In the genomic region with DNA sequence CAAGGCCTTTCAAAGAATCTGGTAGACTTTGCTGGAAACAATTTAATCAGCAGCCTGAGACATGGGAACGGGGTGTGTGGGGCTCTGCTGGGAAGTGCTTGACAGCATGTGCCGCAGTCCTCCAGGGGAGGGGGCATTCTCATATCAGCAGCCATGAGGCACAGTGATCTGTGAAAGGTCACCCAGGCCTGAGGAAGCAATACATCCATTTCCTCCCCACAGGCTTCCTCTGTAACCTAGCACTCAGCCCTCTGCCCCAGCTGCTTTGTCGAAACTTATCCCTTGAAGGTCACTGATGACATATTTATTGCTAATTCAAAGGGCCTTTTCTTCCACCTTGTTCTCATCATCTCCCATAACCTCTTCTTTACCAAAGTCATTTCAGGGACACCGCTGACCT, we compare ENCODE assay signal across 14 cellular contexts.
DNase-seq lines count a peak whose midpoint lies in the region; ATAC-seq and TF ChIP-seq lines count a peak whose summit lies in the region.
"Had no signal": no experiment of that assay in that cellular context is flagged by ENCODE, and none has a peak within 500 bp of the region (broad histone marks: within the 10 kb centered on the region; RNA-seq: fewer than 3 reads in every experiment).

No MANE protein-coding gene starts in this region.

- TF ChIP-seq POLR2A in tibial nerve (IDR thresholded peaks at IDR 0.05) = no peak

- TF ChIP-seq EP300 in tibial nerve (IDR thresholded peaks at IDR 0.05) = no peak

- DNase-seq in GM10266 (ENCODE audit: extremely low spot score) (peak; percentile 30), MV-4-11 (lab: John Stamatoyannopoulos, UW) (peak; percentile 30), dermis blood vessel endothelial cell (peak; percentile 7), pons (ENCODE audit: low spot score) (no peak), tibial nerve (ENCODE audit: low spot score in 2 of 2) (no peak), nucleus accumbens (lab: John Stamatoyannopoulos, UW) (no peak), mucosa of gallbladder (ENCODE audit: low spot score) (no peak)
- DNase-seq: DMS 273 treated with DMSO at 0.1 percent for 48 hours, NCI-H1048, retina had no signal

- 73 to 79% methylated on average over 4 of the region's 4 CpGs for WGBS in tibial nerve, 2 donors

- ATAC-seq in GM19463 (IDR thresholded peaks at IDR 0.05; ENCODE audit: unreplicated experiment) = peak; percentile 56
- ATAC-seq: gastroesophageal sphincter had no signal

- H3K4me1 ChIP-seq in tibial nerve = peaks cover 0 to 14% (median 3%) of the 10 kb centered on the region in 4 donors
- H3K4me1 ChIP-seq: gastroesophageal sphincter had no signal

- no peaks in the 10 kb centered on the region for H3K36me3 ChIP-seq in tibial nerve
- H3K36me3 ChIP-seq: cardiac muscle cell, gastroesophageal sphincter had no signal

- no peaks in the 10 kb centered on the region for H3K9me3 ChIP-seq in tibial nerve
- H3K9me3 ChIP-seq: gastroesophageal sphincter had no signal

- no peak overlapping the region for H3K4me3 ChIP-seq in tibial nerve
- H3K4me3 ChIP-seq: cardiac muscle cell, gastroesophageal sphincter, lung had no signal

- no peaks in the 10 kb centered on the region for H3K27me3 ChIP-seq in tibial nerve
- H3K27me3 ChIP-seq: cardiac muscle cell, gastroesophageal sphincter had no signal

- TF ChIP-seq CTCF in GM10266 (IDR thresholded peaks at IDR 0.05; ENCODE audit: control insufficient read depth, insufficient read depth, low read depth, missing control alignments) (no peak), tibial nerve (IDR thresholded peaks at IDR 0.05) (no peak)

- no peak overlapping the region for H3K27ac ChIP-seq in tibial nerve
- H3K27ac ChIP-seq: cardiac muscle cell, gastroesophageal sphincter had no signal

Comparison
In these comparisons a context has a peak if more than half of its experiments do, and no peak if none do; other contexts are left out.
1. DNase-seq: peak in GM10266 (single experiment), MV-4-11 (single experiment) and dermis blood vessel endothelial cell (single experiment); none in pons (single experiment), tibial nerve (0 of 2), nucleus accumbens (0 of 56) and mucosa of gallbladder (single experiment).